29 cellular contexts compared by ENCODE assay signal in genomic region chr3:134034005-134034785, GRCh38. TPM values are rescaled to one million over a fixed set of nuclear protein-coding genes. Genes with fewer than 3 reads are reported as not detected.
DNase-seq lines count a peak whose midpoint lies in the region; ATAC-seq, FAIRE-seq and TF ChIP-seq lines count a peak whose summit lies in the region.
"Had no signal": no experiment of that assay in that cellular context is flagged by ENCODE, and none has a peak within 500 bp of the region (broad histone marks: within the 10 kb centered on the region; RNA-seq: fewer than 3 reads in every experiment).

No MANE protein-coding gene starts in this region.

- no peak overlapping the region for H3K27ac ChIP-seq in coronary artery
- no peak overlapping the region for H3K27ac ChIP-seq in trophoblast cell (ENCODE audit: low read depth, low read length)
- H3K27ac ChIP-seq in small intestine (ENCODE audit: low read depth in 1 of 2, low read length in 1 of 2), result no peak overlapping the region
- H3K27ac ChIP-seq: body of pancreas, lower lobe of right lung, neural progenitor cell, PC-9, prostate gland, testis, WERI-Rb-1 had no signal

- H3K4me3 ChIP-seq in coronary artery, result no peak overlapping the region
- H3K4me3 ChIP-seq in trophoblast cell (ENCODE audit: low read depth, low read length), result no peak overlapping the region
- H3K4me3 ChIP-seq in small intestine (ENCODE audit: low read depth in 1 of 2, low read length in 2 of 2), result no peak overlapping the region
- H3K4me3 ChIP-seq: body of pancreas, lower lobe of right lung, mucosa of descending colon, neural progenitor cell, PC-9, prostate gland, testis had no signal

- H3K9ac ChIP-seq in trophoblast cell (ENCODE audit: low read length), result no peak overlapping the region
- H3K9ac ChIP-seq: neural progenitor cell had no signal

- H2BK12ac ChIP-seq in trophoblast cell (ENCODE audit: low read length), result peak overlapping the region; percentile 6

- H3K4me1 ChIP-seq in trophoblast cell (ENCODE audit: control insufficient read depth in 1 of 2, insufficient read depth in 2 of 2, low read length in 2 of 2), result peaks cover 29 to 31% of the 10 kb centered on the region in 2 experiments
- H3K4me1 ChIP-seq in small intestine (ENCODE audit: control insufficient read depth in 2 of 2, insufficient read depth in 1 of 2, low read depth in 1 of 2, low read length in 1 of 2), result peaks cover 0 to 8% of the 10 kb centered on the region in 2 donors
- H3K4me1 ChIP-seq: BE2C, prostate gland had no signal

- no peak for TF ChIP-seq CTCF in coronary artery (IDR thresholded peaks at IDR 0.05)

- no peak overlapping the region for H3K23ac ChIP-seq in trophoblast cell (ENCODE audit: low read length)

- no CpG with 5 or more reads among the region's 6 CpGs for WGBS in trophoblast cell (ENCODE audit: extremely low coverage, insufficient coverage, insufficient read length)
- whole genome bisulfite sequencing in small intestine, 3 donors, result 83 to 87% (median 86%) methylated on average over 6 of the region's 6 CpGs

- H2BK120ac ChIP-seq in trophoblast cell (ENCODE audit: insufficient read depth, low read length, poor library complexity), result no peak overlapping the region

- no peak overlapping the region for H3K18ac ChIP-seq in trophoblast cell (ENCODE audit: low read length)

- H3K9me3 ChIP-seq in trophoblast cell (ENCODE audit: insufficient read depth, low read depth, low read length) (peaks cover 8% of the 10 kb centered on the region), small intestine (ENCODE audit: control insufficient read depth, low read depth) (no peaks in the 10 kb centered on the region)
- H3K9me3 ChIP-seq: BE2C, body of pancreas, lower lobe of right lung, mucosa of descending colon, prostate gland, testis had no signal

- H4K8ac ChIP-seq in trophoblast cell (ENCODE audit: low read depth, low read length), result no peak overlapping the region

- no peak overlapping the region for H2AK5ac ChIP-seq in trophoblast cell (ENCODE audit: low read length)

- no peak overlapping the region for H3K4me2 ChIP-seq in trophoblast cell (ENCODE audit: low read length)
- H3K4me2 ChIP-seq: neural progenitor cell, PC-9 had no signal

- H3K36me3 ChIP-seq in trophoblast cell (ENCODE audit: control insufficient read depth in 1 of 2, insufficient read depth in 2 of 2, low read length in 2 of 2) (no peaks in the 10 kb centered on the region), small intestine (ENCODE audit: control insufficient read depth in 2 of 2, insufficient read depth in 2 of 2, low read length in 2 of 2) (no peaks in the 10 kb centered on the region)
- H3K36me3 ChIP-seq: BE2C, lower lobe of right lung, neural progenitor cell, prostate gland, WERI-Rb-1 had no signal

- peaks cover 5% of the 10 kb centered on the region for H3K79me2 ChIP-seq in trophoblast cell (ENCODE audit: control insufficient read depth, insufficient read depth, low read length, poor library complexity)

- H3K27me3 ChIP-seq in trophoblast cell (ENCODE audit: insufficient read depth, low read length), result no peaks in the 10 kb centered on the region
- peaks cover 0 to 3% of the 10 kb centered on the region in 2 donors for H3K27me3 ChIP-seq in small intestine (ENCODE audit: control insufficient read depth in 2 of 2, insufficient read depth in 2 of 2, low read length in 2 of 2)
- H3K27me3 ChIP-seq: testis had no signal

- no peak overlapping the region for H3K14ac ChIP-seq in trophoblast cell (ENCODE audit: low read length)

- H3K4ac ChIP-seq in trophoblast cell (ENCODE audit: low read depth, low read length), result no peak overlapping the region

- no peak overlapping the region for H4K12ac ChIP-seq in trophoblast cell (ENCODE audit: low read depth, low read length)

- DNase-seq in D341Med (ENCODE audit: low spot score) (peak; percentile 4), HS-5 (ENCODE audit: low read depth) (peak; percentile 13), coronary artery (ENCODE audit: low spot score) (peak; percentile 43), trophoblast cell (peak in 1 of 2 donors; percentile 45), NCI-H1694 treated with DMSO at 0.1 percent for 48 hours (lab: John Stamatoyannopoulos, UW) (no peak), small intestine (no peak)
- DNase-seq: activated CD4-positive, alpha-beta T cell treated with anti-CD3 and anti-CD28 coated beads for 48 hours; activated naive CD4-positive, alpha-beta T cell; activated T-cell treated with anti-CD3 and anti-CD28 coated beads, Interleukin-2, amount 50 U/mL, for 72 hours; BE2C; body of pancreas; effector CD8-positive, alpha-beta T cell; GDM1; lower lobe of right lung; mucosa of descending colon; NCI-H1048; NCI-H1694; NCI-H2171; NCI-H510A treated with DMSO at 0.1 percent for 48 hours; PC-9; Right ventricle myocardium superior; stimulated activated naive CD4-positive, alpha-beta T cell treated with Interleukin-2 at 50 U/mL for 16 hours; testis; WERI-Rb-1 had no signal

- no peak for ATAC-seq in GM19328 (IDR thresholded peaks at IDR 0.05; ENCODE audit: unreplicated experiment)
- no peak for ATAC-seq in GM21576 (IDR thresholded peaks at IDR 0.05; ENCODE audit: unreplicated experiment)
- ATAC-seq: activated T-cell treated with anti-CD3 and anti-CD28 coated beads, Interleukin-2, amount 50 U/mL, for 72 hours; body of pancreas; lower lobe of right lung; mucosa of descending colon had no signal

- H2BK5ac ChIP-seq in trophoblast cell (ENCODE audit: low read depth, low read length, poor library complexity), result no peak overlapping the region

- no peak overlapping the region for H2AFZ ChIP-seq in trophoblast cell (ENCODE audit: insufficient read depth, low read length, poor library complexity)
- H2AFZ ChIP-seq: neural progenitor cell, PC-9 had no signal

- FAIRE-seq in small intestine (lab: Jason Lieb, UNC), result no peak
- FAIRE-seq: GM19239 had no signal

- peaks cover 25% of the 10 kb centered on the region for H3K79me1 ChIP-seq in trophoblast cell (ENCODE audit: low read length)

- no peak overlapping the region for H4K91ac ChIP-seq in trophoblast cell (ENCODE audit: low read depth, low read length)

RNA-seq across cellular contexts. Expression of gene SLCO2A1, which starts 4.5 kb away (rescaled TPM):
- 416 and 421 TPM in 2 replicates for polyA plus RNA-seq in trophoblast cell (2013)
- 10 to 100 TPM in 1 of 3 donors, 1 to 10 TPM in 2; 1.6 to 36.7 (median 1.9) TPM for polyA plus RNA-seq in small intestine

Comparison
In these comparisons a context has a peak if more than half of its experiments do, and no peak if none do; other contexts are left out.
1. DNase-seq: peak in D341Med (single experiment), HS-5 (single experiment) and coronary artery (single experiment); none in NCI-H1694 treated with DMSO at 0.1 percent for 48 hours (single experiment) and small intestine (single experiment).